9 cellular contexts compared by ENCODE assay signal in genomic region chr12:20404576-20405346, GRCh38. TPM values are rescaled to one million over a fixed set of nuclear protein-coding genes. Genes with fewer than 3 reads are reported as not detected.
DNase-seq lines count a peak whose midpoint lies in the region; ATAC-seq and TF ChIP-seq lines count a peak whose summit lies in the region.
"Had no signal": no experiment of that assay in that cellular context is flagged by ENCODE, and none has a peak within 500 bp of the region (broad histone marks: within the 10 kb centered on the region; RNA-seq: fewer than 3 reads in every experiment).

No MANE protein-coding gene starts in this region.

- peaks cover 5 to 8% of the 10 kb centered on the region in 2 donors for H3K9me3 Mint-ChIP-seq in activated naive CD4-positive, alpha-beta T cell treated with anti-CD3 and anti-CD28 coated beads, Interleukin-2, amount 50 U/mL, for 72 hours
- H3K9me3 Mint-ChIP-seq in mesothelial cell of epicardium = peaks cover 9% of the 10 kb centered on the region

- H3K27me3 Mint-ChIP-seq in mesothelial cell of epicardium (ENCODE audit: low read depth) = peaks cover 1% of the 10 kb centered on the region

- no peak overlapping the region for H3K9ac ChIP-seq in fibroblast of lung (ENCODE audit: insufficient read depth, low read length)

- H3K79me2 ChIP-seq in fibroblast of lung (ENCODE audit: control insufficient read depth, insufficient read depth, low read length) = no peaks in the 10 kb centered on the region

- H3K4me3 ChIP-seq in HFF-Myc (replicated peaks; ENCODE audit: low read depth, low read length) (no peak overlapping the region), fibroblast of lung (replicated peaks in 1 of 4; ENCODE audit: control extremely low read depth in 1 of 4, insufficient read depth in 1 of 4, low read depth in 3 of 4, low read length in 4 of 4) (no peak overlapping the region)

- H3K27ac Mint-ChIP-seq in activated naive CD4-positive, alpha-beta T cell treated with anti-CD3 and anti-CD28 coated beads, Interleukin-2, amount 50 U/mL, for 72 hours = no peak overlapping the region
- no peak overlapping the region for H3K27ac Mint-ChIP-seq in mesothelial cell of epicardium
- H3K27ac Mint-ChIP-seq: activated naive CD8-positive, alpha-beta T cell treated with anti-CD3 and anti-CD28 coated beads, Interleukin-2, amount 10 ng/mL, durations not matched to agents 7 days and 5 days had no signal

- peak; percentile 67 for ATAC-seq in sciatic nerve
- no peak for ATAC-seq in activated naive CD4-positive, alpha-beta T cell treated with anti-CD3 and anti-CD28 coated beads, Interleukin-2, amount 50 U/mL, for 72 hours

- DNase-seq in HFF-Myc (ENCODE audit: extremely low read depth, low read depth) (peak; percentile 6), RPMI8226 (peak; percentile 44), fibroblast of lung (ENCODE audit: low read depth in 2 of 2) (peak; percentile 25 to 31), sciatic nerve (ENCODE audit: low spot score) (peak; percentile 64), mesothelial cell of epicardium (ENCODE audit: low spot score in 2 of 2, unreplicated experiment in 2 of 2) (no peak), germinal center (ENCODE audit: low spot score) (no peak)
- DNase-seq in activated naive CD4-positive, alpha-beta T cell treated with anti-CD3 and anti-CD28 coated beads, Interleukin-2, amount 50 U/mL, for 72 hours (ENCODE audit: low spot score in 2 of 2) = no peak
- DNase-seq: activated naive CD8-positive, alpha-beta T cell treated with anti-CD3 and anti-CD28 coated beads, Interleukin-2, amount 10 ng/mL, durations not matched to agents 7 days and 5 days; NCI-H510A had no signal

- no peaks in the 10 kb centered on the region for H3K27me3 ChIP-seq in fibroblast of lung (ENCODE audit: control insufficient read depth, insufficient read depth, low read length)

- H2AFZ ChIP-seq in fibroblast of lung (ENCODE audit: low read length) = no peak overlapping the region

- no peaks in the 10 kb centered on the region for H4K20me1 ChIP-seq in fibroblast of lung (ENCODE audit: control insufficient read depth, extremely low read depth, insufficient read depth, low read length)

- no peak for TF ChIP-seq CTCF in HFF-Myc (IDR thresholded peaks at IDR 0.05; ENCODE audit: low read depth, low read length, missing control alignments)
- no peak for TF ChIP-seq CTCF in fibroblast of lung (conservative IDR thresholded peaks at IDR 0.05 in 1 of 2, IDR thresholded peaks at IDR 0.05 in 1 of 2; ENCODE audit: low read depth in 1 of 2, low read length in 2 of 2)
- no peak for TF ChIP-seq CTCF in mesothelial cell of epicardium (IDR thresholded peaks at IDR 0.05; ENCODE audit: unreplicated experiment)

- intact Hi-C loops in sciatic nerve (cut with DNase I) = no loop called here

- no peak overlapping the region for H3K27ac ChIP-seq in fibroblast of lung (ENCODE audit: insufficient read depth, low read length)

- no peaks in the 10 kb centered on the region for H3K36me3 Mint-ChIP-seq in activated naive CD4-positive, alpha-beta T cell treated with anti-CD3 and anti-CD28 coated beads, Interleukin-2, amount 50 U/mL, for 72 hours
- peaks cover 7% of the 10 kb centered on the region for H3K36me3 Mint-ChIP-seq in mesothelial cell of epicardium
- H3K36me3 Mint-ChIP-seq: activated naive CD8-positive, alpha-beta T cell treated with anti-CD3 and anti-CD28 coated beads, Interleukin-2, amount 10 ng/mL, durations not matched to agents 7 days and 5 days had no signal

- H3K4me3 Mint-ChIP-seq in mesothelial cell of epicardium = no peak overlapping the region
- H3K4me3 Mint-ChIP-seq: activated naive CD8-positive, alpha-beta T cell treated with anti-CD3 and anti-CD28 coated beads, Interleukin-2, amount 10 ng/mL, durations not matched to agents 7 days and 5 days had no signal

- no peak overlapping the region for H3K4me2 ChIP-seq in fibroblast of lung (ENCODE audit: extremely low read depth, insufficient read depth, low read length)

- no peaks in the 10 kb centered on the region for H3K9me3 ChIP-seq in fibroblast of lung (ENCODE audit: control insufficient read depth, insufficient read depth, low read depth, low read length)

- H3K36me3 ChIP-seq in fibroblast of lung (ENCODE audit: control insufficient read depth, insufficient read depth, low read length) = no peaks in the 10 kb centered on the region

- no peaks in the 10 kb centered on the region for H3K4me1 ChIP-seq in fibroblast of lung (ENCODE audit: control insufficient read depth, extremely low read depth, insufficient read depth, low read length)

- peaks cover 18% of the 10 kb centered on the region for H3K4me1 Mint-ChIP-seq in mesothelial cell of epicardium
- H3K4me1 Mint-ChIP-seq: activated naive CD8-positive, alpha-beta T cell treated with anti-CD3 and anti-CD28 coated beads, Interleukin-2, amount 10 ng/mL, durations not matched to agents 7 days and 5 days had no signal

RNA-seq across cellular contexts. Expression of gene PDE3A, which starts 36.4 kb away (rescaled TPM):
- total RNA-seq in fibroblast of lung (0.17 and 0.26 TPM in 2 replicates), sciatic nerve (10.1 TPM), mesothelial cell of epicardium (12.0 to 12.7 TPM (median 12.6 TPM) in 3 replicates)
- polyA plus RNA-seq in fibroblast of lung = 0.23 and 2.7 TPM in 2 replicates
- 0.10 and 1.4 TPM in 2 replicates for polyA plus RNA-seq in fibroblast of lung (2012)
- 0.59 and 1.5 TPM in 2 replicates for polyA minus RNA-seq in fibroblast of lung (ENCODE audit: low replicate concordance)
- not detected for total RNA-seq in activated naive CD4-positive, alpha-beta T cell treated with anti-CD3 and anti-CD28 coated beads, Interleukin-2, amount 50 U/mL, for 72 hours
- total RNA-seq: activated naive CD8-positive, alpha-beta T cell treated with anti-CD3 and anti-CD28 coated beads, Interleukin-2, amount 10 ng/mL, durations not matched to agents 7 days and 5 days had no signal

Comparison
In these comparisons a context has a peak if more than half of its experiments do, and no peak if none do; other contexts are left out.
1. DNase-seq: peak in HFF-Myc (single experiment), RPMI8226 (single experiment), fibroblast of lung (2 of 2) and sciatic nerve (single experiment); none in activated naive CD4-positive, alpha-beta T cell treated with anti-CD3 and anti-CD28 coated beads, Interleukin-2, amount 50 U/mL, for 72 hours (0 of 2), mesothelial cell of epicardium (0 of 2) and germinal center (single experiment).